Comparison of ENCODE assay signal across 15 cellular contexts in genomic region chrX:6667048-6667768, GRCh38.
A peak's percentile ranks its signal among the peaks of the same experiment; 100 is the strongest.
DNase-seq lines count a peak whose midpoint lies in the region; ATAC-seq and TF ChIP-seq lines count a peak whose summit lies in the region.
"Had no signal": no experiment of that assay in that cellular context is flagged by ENCODE, and none has a peak within 500 bp of the region (broad histone marks: within the 10 kb centered on the region; RNA-seq: fewer than 3 reads in every experiment).

No MANE protein-coding gene starts in this region.

- no peaks in the 10 kb centered on the region for H3K27me3 Mint-ChIP-seq in WTC11 (ENCODE audit: low read depth)
- no peaks in the 10 kb centered on the region for H3K27me3 Mint-ChIP-seq in stimulated activated naive B cell treated with anti-CD40 and anti-IgM and Interleukin-4, amounts not matched to agents 10 μg/mL and 1 μg/mL and 100 μg/mL, for 72 hours
- no peaks in the 10 kb centered on the region for H3K27me3 Mint-ChIP-seq in CD8-positive, alpha-beta T cell (ENCODE audit: low read depth)
- H3K27me3 Mint-ChIP-seq: activated CD4-positive, alpha-beta T cell treated with anti-CD3 and anti-CD28 coated beads, Interleukin-2, amount 10 ng/mL, durations not matched to agents 24 days and 14 days; activated naive CD4-positive, alpha-beta T cell treated with anti-CD3 and anti-CD28 coated beads, Interleukin-2, amount 50 U/mL, for 24 hours had no signal

- DNase-seq in NCI-H345 (lab: John Stamatoyannopoulos, UW) (peak; percentile 10), NCI-H345 treated with DMSO at 0.1 percent for 48 hours (lab: John Stamatoyannopoulos, UW; ENCODE audit: unreplicated experiment) (no peak), WTC11 (ENCODE audit: low spot score) (no peak), hepatic stellate cell (ENCODE audit: low spot score) (no peak), NOMO-1 treated with DMSO at 0.1 percent for 48 hours (lab: John Stamatoyannopoulos, UW; ENCODE audit: unreplicated experiment) (no peak)
- peak; percentile 3 for DNase-seq in stimulated activated naive B cell treated with anti-CD40 and anti-IgM and Interleukin-4, amounts not matched to agents 10 μg/mL and 1 μg/mL and 100 μg/mL, for 72 hours
- DNase-seq in CD8-positive, alpha-beta T cell = no peak
- DNase-seq: activated CD4-positive, alpha-beta T cell treated with anti-CD3 and anti-CD28 coated beads, Interleukin-2, amount 10 ng/mL, durations not matched to agents 24 days and 14 days; brain microvascular endothelial cell; GOT3; ovary; T1000; tibial artery had no signal

- H3K4me1 Mint-ChIP-seq in WTC11 = peaks cover 20% of the 10 kb centered on the region
- peaks cover 5 to 8% of the 10 kb centered on the region in 2 donors for H3K4me1 Mint-ChIP-seq in stimulated activated naive B cell treated with anti-CD40 and anti-IgM and Interleukin-4, amounts not matched to agents 10 μg/mL and 1 μg/mL and 100 μg/mL, for 72 hours
- H3K4me1 Mint-ChIP-seq in CD8-positive, alpha-beta T cell (ENCODE audit: low read depth) = no peaks in the 10 kb centered on the region
- H3K4me1 Mint-ChIP-seq: activated CD4-positive, alpha-beta T cell treated with anti-CD3 and anti-CD28 coated beads, Interleukin-2, amount 10 ng/mL, durations not matched to agents 24 days and 14 days; activated naive CD4-positive, alpha-beta T cell treated with anti-CD3 and anti-CD28 coated beads, Interleukin-2, amount 50 U/mL, for 24 hours had no signal

- no peak overlapping the region for H3K4me3 ChIP-seq in CD8-positive, alpha-beta T cell (ENCODE audit: low read depth, low read length)
- H3K4me3 ChIP-seq: ovary, tibial artery had no signal

- CTCF ChIA-PET in WTC11 (lab: Charles Lee) = interaction anchor here (0.6 kb wide), 1 partner anchor 11 kb away, joined by 3 read pairs; no protein-coding TSS in a partner anchor
- CTCF ChIA-PET in CD8-positive, alpha-beta T cell (lab: Charles Lee) = no interaction called here

- H3K4me1 ChIP-seq in CD8-positive, alpha-beta T cell (ENCODE audit: insufficient read depth, low read length) = no peaks in the 10 kb centered on the region
- H3K4me1 ChIP-seq: tibial artery had no signal

- intact Hi-C loops in CD8-positive, alpha-beta T cell (cut with DNase I, micrococcal nuclease) = no loop called here

- H3K4me3 Mint-ChIP-seq in WTC11 = no peak overlapping the region
- H3K4me3 Mint-ChIP-seq in stimulated activated naive B cell treated with anti-CD40 and anti-IgM and Interleukin-4, amounts not matched to agents 10 μg/mL and 1 μg/mL and 100 μg/mL, for 72 hours = no peak overlapping the region
- H3K4me3 Mint-ChIP-seq in CD8-positive, alpha-beta T cell = no peak overlapping the region
- H3K4me3 Mint-ChIP-seq: activated CD4-positive, alpha-beta T cell treated with anti-CD3 and anti-CD28 coated beads, Interleukin-2, amount 10 ng/mL, durations not matched to agents 24 days and 14 days; activated naive CD4-positive, alpha-beta T cell treated with anti-CD3 and anti-CD28 coated beads, Interleukin-2, amount 50 U/mL, for 24 hours had no signal

- H3K27ac ChIP-seq in CD8-positive, alpha-beta T cell (ENCODE audit: low read depth, low read length) = no peak overlapping the region
- H3K27ac ChIP-seq: brain microvascular endothelial cell, ovary, tibial artery had no signal

- POLR2A ChIA-PET in WTC11 (lab: Charles Lee) = no interaction called here
- POLR2A ChIA-PET in CD8-positive, alpha-beta T cell (lab: Charles Lee) = no interaction called here

- H3K9me3 ChIP-seq in CD8-positive, alpha-beta T cell (ENCODE audit: low read length) = no peaks in the 10 kb centered on the region
- H3K9me3 ChIP-seq: ovary, tibial artery had no signal

- TF ChIP-seq CTCF in WTC11 (IDR thresholded peaks at IDR 0.05) = no peak
- no peak for TF ChIP-seq CTCF in CD8-positive, alpha-beta T cell (IDR thresholded peaks at IDR 0.05)

- H3K36me3 ChIP-seq in CD8-positive, alpha-beta T cell (ENCODE audit: insufficient read depth, low read length) = no peaks in the 10 kb centered on the region
- H3K36me3 ChIP-seq: brain microvascular endothelial cell, ovary, tibial artery had no signal

- peak; percentile 70 for ATAC-seq in HG03342 (IDR thresholded peaks at IDR 0.05; ENCODE audit: unreplicated experiment)
- ATAC-seq in WTC11 = no peak
- ATAC-seq in stimulated activated naive B cell treated with anti-CD40 and anti-IgM and Interleukin-4, amounts not matched to agents 10 μg/mL and 1 μg/mL and 100 μg/mL, for 72 hours (replicated peaks) = peak; percentile 53 to 78
- no peak for ATAC-seq in CD8-positive, alpha-beta T cell

- peaks cover 15% of the 10 kb centered on the region for H3K9me3 Mint-ChIP-seq in WTC11
- peaks cover 5 to 6% of the 10 kb centered on the region in 2 donors for H3K9me3 Mint-ChIP-seq in stimulated activated naive B cell treated with anti-CD40 and anti-IgM and Interleukin-4, amounts not matched to agents 10 μg/mL and 1 μg/mL and 100 μg/mL, for 72 hours
- no peaks in the 10 kb centered on the region for H3K9me3 Mint-ChIP-seq in CD8-positive, alpha-beta T cell
- H3K9me3 Mint-ChIP-seq: activated CD4-positive, alpha-beta T cell treated with anti-CD3 and anti-CD28 coated beads, Interleukin-2, amount 10 ng/mL, durations not matched to agents 24 days and 14 days; activated naive CD4-positive, alpha-beta T cell treated with anti-CD3 and anti-CD28 coated beads, Interleukin-2, amount 50 U/mL, for 24 hours had no signal

- no peaks in the 10 kb centered on the region for H3K27me3 ChIP-seq in CD8-positive, alpha-beta T cell (ENCODE audit: insufficient read depth, low read length)
- H3K27me3 ChIP-seq: brain microvascular endothelial cell, ovary, tibial artery had no signal

- H3K27ac Mint-ChIP-seq in WTC11 = 0 out of 2 replicates have a peak overlapping the region, but pooled peaks have one; percentile 15
- H3K27ac Mint-ChIP-seq in stimulated activated naive B cell treated with anti-CD40 and anti-IgM and Interleukin-4, amounts not matched to agents 10 μg/mL and 1 μg/mL and 100 μg/mL, for 72 hours = peak overlapping the region; percentile 59
- H3K27ac Mint-ChIP-seq in CD8-positive, alpha-beta T cell = no peak overlapping the region
- H3K27ac Mint-ChIP-seq: activated CD4-positive, alpha-beta T cell treated with anti-CD3 and anti-CD28 coated beads, Interleukin-2, amount 10 ng/mL, durations not matched to agents 24 days and 14 days; activated naive CD4-positive, alpha-beta T cell treated with anti-CD3 and anti-CD28 coated beads, Interleukin-2, amount 50 U/mL, for 24 hours had no signal

- H3K36me3 Mint-ChIP-seq in WTC11 = peaks cover 14% of the 10 kb centered on the region
- peaks cover 0 to 4% of the 10 kb centered on the region in 2 donors for H3K36me3 Mint-ChIP-seq in stimulated activated naive B cell treated with anti-CD40 and anti-IgM and Interleukin-4, amounts not matched to agents 10 μg/mL and 1 μg/mL and 100 μg/mL, for 72 hours
- H3K36me3 Mint-ChIP-seq in CD8-positive, alpha-beta T cell = no peaks in the 10 kb centered on the region

TF ChIP-seq in WTC11, 78 proteins besides CTCF, POLR2A, EP300 and RAD21:
- no peak for TF ChIP-seq MLX (CRISPR knock-in tag; IDR thresholded peaks at IDR 0.05)
- TF ChIP-seq ATF2 (CRISPR knock-in tag; IDR thresholded peaks at IDR 0.05; ENCODE audit: borderline replicate concordance, low read depth) = no peak
- TF ChIP-seq FOXP1 (CRISPR knock-in tag; IDR thresholded peaks at IDR 0.05; ENCODE audit: borderline replicate concordance) = no peak
- TF ChIP-seq STAT6 (CRISPR knock-in tag; conservative IDR thresholded peaks at IDR 0.05; ENCODE audit: low read depth) = no peak

Comparison
In these comparisons a context has a peak if more than half of its experiments do, and no peak if none do; other contexts are left out.
1. DNase-seq: peak in NCI-H345 (single experiment) and stimulated activated naive B cell treated with anti-CD40 and anti-IgM and Interleukin-4, amounts not matched to agents 10 μg/mL and 1 μg/mL and 100 μg/mL, for 72 hours (single experiment); none in NCI-H345 treated with DMSO at 0.1 percent for 48 hours (single experiment), WTC11 (single experiment), hepatic stellate cell (single experiment), NOMO-1 treated with DMSO at 0.1 percent for 48 hours (single experiment) and CD8-positive, alpha-beta T cell (0 of 7).
2. ATAC-seq: peak in HG03342 (single experiment) and stimulated activated naive B cell treated with anti-CD40 and anti-IgM and Interleukin-4, amounts not matched to agents 10 μg/mL and 1 μg/mL and 100 μg/mL, for 72 hours (2 of 2); none in WTC11 (single experiment) and CD8-positive, alpha-beta T cell (single experiment).